ENCODE assay signal across 30 cellular contexts in genomic region chr4:7288751-7289523, GRCh38.
"Had no signal": no experiment of that assay in that cellular context is flagged by ENCODE, and none has a peak within 500 bp of the region (broad histone marks: within the 10 kb centered on the region; RNA-seq: fewer than 3 reads in every experiment).

No MANE protein-coding gene starts in this region.

- H3K27ac ChIP-seq: body of pancreas, breast epithelium, cardiac muscle cell, colonic mucosa, epithelial cell of prostate, esophagus squamous epithelium, gastroesophageal sphincter, heart right ventricle had no signal

- H3K36me3 ChIP-seq: breast epithelium, cardiac muscle cell, colonic mucosa, esophagus squamous epithelium, gastroesophageal sphincter, heart right ventricle had no signal

- H3K4me3 ChIP-seq: body of pancreas, breast epithelium, cardiac muscle cell, colonic mucosa, esophagus squamous epithelium, gastroesophageal sphincter, heart right ventricle had no signal

- H3K27me3 Mint-ChIP-seq: activated CD4-positive, alpha-beta T cell treated with anti-CD3 and anti-CD28 coated beads, Interleukin-2, amount 10 ng/mL, durations not matched to agents 24 days and 14 days had no signal

- FAIRE-seq: endometrium, endothelial cell of umbilical vein had no signal

- H3K4me1 Mint-ChIP-seq: activated CD4-positive, alpha-beta T cell treated with anti-CD3 and anti-CD28 coated beads for 36 hours; activated CD4-positive, alpha-beta T cell treated with anti-CD3 and anti-CD28 coated beads, Interleukin-2, amount 10 ng/mL, durations not matched to agents 24 days and 14 days had no signal

- H3K36me3 Mint-ChIP-seq: activated CD4-positive, alpha-beta memory T cell treated with anti-CD3 and anti-CD28 coated beads for 36 hours; activated naive CD8-positive, alpha-beta T cell had no signal

- H3K9me3 ChIP-seq: body of pancreas, breast epithelium, colonic mucosa, esophagus squamous epithelium, gastroesophageal sphincter, heart right ventricle had no signal

- H3K9me3 Mint-ChIP-seq: activated CD4-positive, alpha-beta memory T cell treated with anti-CD3 and anti-CD28 coated beads for 36 hours; activated CD4-positive, alpha-beta T cell treated with anti-CD3 and anti-CD28 coated beads, Interleukin-2, amount 10 ng/mL, durations not matched to agents 24 days and 14 days; activated T-cell treated with anti-CD3 and anti-CD28 coated beads, Interleukin-2, amount 50 U/mL, for 24 hours; activated T-cell treated with anti-CD3 and anti-CD28 coated beads, Interleukin-2, amount 50 U/mL, for 72 hours had no signal

- H3K27me3 ChIP-seq: cardiac muscle cell, colonic mucosa, gastroesophageal sphincter had no signal

- DNase-seq: activated CD4-positive, alpha-beta memory T cell treated with anti-CD3 and anti-CD28 coated beads for 36 hours; activated CD4-positive, alpha-beta T cell treated with anti-CD3 and anti-CD28 coated beads for 36 hours; activated CD4-positive, alpha-beta T cell treated with anti-CD3 and anti-CD28 coated beads, Interleukin-2, amount 10 ng/mL, durations not matched to agents 24 days and 14 days; activated CD4-positive, CD25-positive, alpha-beta regulatory T cell; activated CD4-positive, CD25-positive, alpha-beta regulatory T cell treated with anti-CD3 and anti-CD28 coated beads, Interleukin-2, amount 50 U/mL, for 72 hours; activated CD8-positive, alpha-beta memory T cell treated with anti-CD3 and anti-CD28 coated beads, Interleukin-2, amount 50 U/mL, for 48 hours; activated gamma-delta T cell; activated naive CD4-positive, alpha-beta T cell; activated naive CD4-positive, alpha-beta T cell treated with anti-CD3 and anti-CD28 coated beads, Interleukin-2, amount 50 U/mL, for 16 hours; activated T-cell treated with anti-CD3 and anti-CD28 coated beads for 4 hours; activated T-cell treated with anti-CD3 and anti-CD28 coated beads, Interleukin-2, amount 50 U/mL, for 24 hours; activated T-cell treated with anti-CD3 and anti-CD28 coated beads, Interleukin-2, amount 50 U/mL, for 72 hours; amygdala; aorta; body of pancreas; central memory CD4-positive, alpha-beta T cell; cerebellar nuclear complex; colonic mucosa; effector CD8-positive, alpha-beta T cell; esophagus squamous epithelium; foreskin melanocyte; heart right ventricle; T-helper 2 cell had no signal

- ATAC-seq: activated CD4-positive, alpha-beta T cell treated with anti-CD3 and anti-CD28 coated beads for 36 hours; activated T-cell treated with anti-CD3 and anti-CD28 coated beads, Interleukin-2, amount 50 U/mL, for 72 hours; body of pancreas; gastroesophageal sphincter; heart right ventricle had no signal

- H3K4me3 Mint-ChIP-seq: activated CD4-positive, alpha-beta memory T cell treated with anti-CD3 and anti-CD28 coated beads for 36 hours; activated CD4-positive, alpha-beta T cell treated with anti-CD3 and anti-CD28 coated beads for 36 hours; activated CD4-positive, alpha-beta T cell treated with anti-CD3 and anti-CD28 coated beads, Interleukin-2, amount 10 ng/mL, durations not matched to agents 24 days and 14 days; activated naive CD8-positive, alpha-beta T cell; activated T-cell treated with anti-CD3 and anti-CD28 coated beads, Interleukin-2, amount 50 U/mL, for 24 hours; activated T-cell treated with anti-CD3 and anti-CD28 coated beads, Interleukin-2, amount 50 U/mL, for 72 hours had no signal

- H3K4me1 ChIP-seq: body of pancreas, breast epithelium, colonic mucosa had no signal

- H3K27ac Mint-ChIP-seq: activated CD4-positive, alpha-beta memory T cell treated with anti-CD3 and anti-CD28 coated beads for 36 hours; activated CD4-positive, alpha-beta T cell treated with anti-CD3 and anti-CD28 coated beads for 36 hours; activated CD4-positive, alpha-beta T cell treated with anti-CD3 and anti-CD28 coated beads, Interleukin-2, amount 10 ng/mL, durations not matched to agents 24 days and 14 days; activated naive CD8-positive, alpha-beta T cell; activated T-cell treated with anti-CD3 and anti-CD28 coated beads, Interleukin-2, amount 50 U/mL, for 24 hours; activated T-cell treated with anti-CD3 and anti-CD28 coated beads, Interleukin-2, amount 50 U/mL, for 72 hours had no signal
